15 cellular contexts compared by ENCODE assay signal in genomic region chr2:29518988-29519925, GRCh38.
A peak's percentile ranks its signal among the peaks of the same experiment; 100 is the strongest.
DNase-seq lines count a peak whose midpoint lies in the region; ATAC-seq and TF ChIP-seq lines count a peak whose summit lies in the region.
"Had no signal": no experiment of that assay in that cellular context is flagged by ENCODE, and none has a peak within 500 bp of the region (broad histone marks: within the 10 kb centered on the region; RNA-seq: fewer than 3 reads in every experiment).

No MANE protein-coding gene starts in this region.

- H3K4me1 ChIP-seq in adrenal gland (replicated peaks in 1 of 2), result peaks cover 0 to 4% of the 10 kb centered on the region in 2 donors

- 83 to 97% (median 85%) methylated on average over 4 of the region's 4 CpGs for WGBS in adrenal gland, 4 donors

- H3K27ac ChIP-seq in adrenal gland, result no peak overlapping the region
- H3K27ac ChIP-seq: thoracic aorta had no signal

- no peaks in the 10 kb centered on the region for H3K9me3 Mint-ChIP-seq in activated CD4-positive, alpha-beta T cell treated with anti-CD3 and anti-CD28 coated beads for 36 hours (ENCODE audit: low read depth)

- H3K36me3 Mint-ChIP-seq in activated CD4-positive, alpha-beta T cell treated with anti-CD3 and anti-CD28 coated beads for 36 hours (ENCODE audit: low read depth), result no peaks in the 10 kb centered on the region
- H3K36me3 Mint-ChIP-seq: activated naive CD8-positive, alpha-beta T cell had no signal

- no peaks in the 10 kb centered on the region for H3K9me3 ChIP-seq in adrenal gland (replicated peaks in 1 of 3)
- H3K9me3 ChIP-seq: thoracic aorta had no signal

- no peaks in the 10 kb centered on the region for H3K4me1 Mint-ChIP-seq in activated CD4-positive, alpha-beta T cell treated with anti-CD3 and anti-CD28 coated beads for 36 hours

- ATAC-seq in activated CD4-positive, alpha-beta T cell treated with anti-CD3 and anti-CD28 coated beads for 36 hours, result no peak

- TF ChIP-seq POLR2A in adrenal gland (IDR thresholded peaks at IDR 0.05), result no peak

- POLR2A ChIA-PET in activated CD4-positive, alpha-beta T cell treated with anti-CD3 and anti-CD28 coated beads for 36 hours (lab: Charles Lee), result no interaction called here

- no peak overlapping the region for H3K27ac Mint-ChIP-seq in activated CD4-positive, alpha-beta T cell treated with anti-CD3 and anti-CD28 coated beads for 36 hours
- H3K27ac Mint-ChIP-seq: activated naive CD8-positive, alpha-beta T cell had no signal

- DNase-seq in ELR (ENCODE audit: low read depth) (peak; percentile 32), adrenal gland (peak in 4 of 7 donors; percentile 34 to 52 (median 42)), fibroblast of the conjunctiva (ENCODE audit: low read depth) (peak; percentile 79), renal cortical epithelial cell (ENCODE audit: low read depth) (peak; percentile 96), AML-193 (lab: John Stamatoyannopoulos, UW) (no peak), DMS153 (lab: John Stamatoyannopoulos, UW) (no peak), islet precursor cell (no peak)
- DNase-seq in activated CD4-positive, alpha-beta T cell treated with anti-CD3 and anti-CD28 coated beads for 36 hours, result no peak
- DNase-seq: Calu3; dermis blood vessel endothelial cell; Karpas-422; NCI-H2081 treated with DMSO at 0.1 percent for 48 hours; NK-92 treated with Interleukin-12 subunit alpha and Interleukin-12 subunit beta, amount 100 ng/mL, for 24 hours had no signal

- peaks cover 6% of the 10 kb centered on the region for H3K27me3 Mint-ChIP-seq in activated CD4-positive, alpha-beta T cell treated with anti-CD3 and anti-CD28 coated beads for 36 hours
- H3K27me3 Mint-ChIP-seq: activated naive CD8-positive, alpha-beta T cell had no signal

- no peaks in the 10 kb centered on the region for H3K36me3 ChIP-seq in adrenal gland (replicated peaks in 1 of 2)
- H3K36me3 ChIP-seq: thoracic aorta had no signal

- no peaks in the 10 kb centered on the region for H3K27me3 ChIP-seq in adrenal gland

- TF ChIP-seq CTCF in adrenal gland (IDR thresholded peaks at IDR 0.05), result no peak

- intact Hi-C loops in adrenal gland (cut with DNase I), result no loop called here
- intact Hi-C loops in activated CD4-positive, alpha-beta T cell treated with anti-CD3 and anti-CD28 coated beads for 36 hours (cut with DNase I, micrococcal nuclease), result no loop called here

- CTCF ChIA-PET in activated CD4-positive, alpha-beta T cell treated with anti-CD3 and anti-CD28 coated beads for 36 hours (lab: Charles Lee), result no interaction called here

- no peak overlapping the region for H3K4me3 ChIP-seq in adrenal gland
- H3K4me3 ChIP-seq: thoracic aorta had no signal

- H3K4me3 Mint-ChIP-seq in activated CD4-positive, alpha-beta T cell treated with anti-CD3 and anti-CD28 coated beads for 36 hours, result no peak overlapping the region
- H3K4me3 Mint-ChIP-seq: activated naive CD8-positive, alpha-beta T cell had no signal

Comparison
In these comparisons a context has a peak if more than half of its experiments do, and no peak if none do; other contexts are left out.
1. DNase-seq: peak in ELR (single experiment), adrenal gland (4 of 7), fibroblast of the conjunctiva (single experiment) and renal cortical epithelial cell (single experiment); none in activated CD4-positive, alpha-beta T cell treated with anti-CD3 and anti-CD28 coated beads for 36 hours (single experiment), AML-193 (0 of 2), DMS153 (single experiment) and islet precursor cell (single experiment).